Comparison of ENCODE assay signal across 8 cellular contexts in the genomic region with DNA sequence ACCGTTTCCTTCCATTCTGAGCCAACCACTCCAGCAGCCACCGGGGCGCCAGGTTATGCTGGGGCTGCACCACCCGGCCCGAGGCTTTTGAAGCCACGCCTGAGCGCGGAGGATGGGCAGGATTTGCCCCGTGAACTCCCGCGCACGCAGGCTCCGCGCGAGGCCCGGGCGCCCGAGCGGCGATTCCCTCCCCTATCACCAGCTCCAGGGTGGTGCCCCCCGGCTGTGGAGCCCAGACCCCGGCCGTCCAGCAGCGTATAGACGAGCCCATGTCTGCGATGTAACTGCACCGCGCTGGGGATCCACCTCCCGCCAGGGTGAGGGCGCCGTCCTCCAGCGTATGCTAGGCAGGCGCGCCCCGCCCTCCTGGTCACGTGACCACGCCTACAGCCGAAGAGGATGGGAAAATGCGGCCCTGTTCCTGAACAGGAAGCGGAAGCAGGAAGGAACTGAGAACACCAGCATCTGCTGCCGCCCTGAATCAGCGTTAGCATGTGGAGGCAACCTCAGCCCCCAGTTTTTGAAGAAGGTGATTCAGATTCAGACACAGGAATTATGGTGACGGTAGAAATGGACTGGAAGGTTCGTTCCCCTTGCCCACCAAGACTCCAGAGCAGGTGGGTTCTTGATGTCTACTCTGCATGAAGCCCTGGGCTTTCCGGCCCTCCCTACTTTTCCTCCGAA. TPM values are rescaled to one million over a fixed set of nuclear protein-coding genes. Genes with fewer than 3 reads are reported as not detected.
DNase-seq lines count a peak whose midpoint lies in the region; ATAC-seq and TF ChIP-seq lines count a peak whose summit lies in the region.

No MANE protein-coding gene starts in this region.

- peak in 1 of 2 donors; percentile 56 for TF ChIP-seq POLR2A in adrenal gland (IDR thresholded peaks at IDR 0.05)

- H3K4me1 ChIP-seq in adrenal gland (replicated peaks in 1 of 2) = peaks cover 0 to 7% of the 10 kb centered on the region in 2 donors
- H3K4me1 ChIP-seq in heart right ventricle = peaks cover 0 to 16% (median 9%) of the 10 kb centered on the region in 9 donors

- ATAC-seq in HG02623 (IDR thresholded peaks at IDR 0.05; ENCODE audit: unreplicated experiment) (peak; percentile 81), heart right ventricle (peak; percentile 95 to 98 (median 98))

- intact Hi-C loops in adrenal gland (cut with DNase I) = no loop called here
- intact Hi-C loops in heart right ventricle (cut with DNase I) = loop anchor here in 5 of 10 donors (1.0 to 10.0 kb wide), 10 partner anchors 46 to 364 kb away; partner anchors contain the start of genes DYRK1A (in 3 of the 5) and VPS26C (in 3 of the 5)

- WGBS in adrenal gland, 4 donors = 6 to 25% (median 11%) methylated on average over 9 to 46 of the region's 46 CpGs
- 6 to 7% methylated on average over 46 of the region's 46 CpGs for WGBS in heart right ventricle, 2 donors

- H3K4me3 ChIP-seq in adrenal gland = peak overlapping the region in 3 of 4 donors; percentile 59 to 79 (median 77)
- H3K4me3 ChIP-seq in heart right ventricle = peak overlapping the region; percentile 47 to 76 (median 64)

- DNase-seq in NCI-H1105 (lab: John Stamatoyannopoulos, UW) = peak; percentile 95
- peak; percentile 51 to 73 for DNase-seq in SW 1271 (lab: John Stamatoyannopoulos, UW)
- DNase-seq in adrenal gland = peak; percentile 92 to 97 (median 93)
- peak; percentile 95 for DNase-seq in heart right ventricle
- peak; percentile 35 for DNase-seq in progenitor cell of endocrine pancreas (ENCODE audit: low spot score, unreplicated experiment)
- DNase-seq in ureter (ENCODE audit: low spot score) = peak; percentile 95

- no peaks in the 10 kb centered on the region for H3K27me3 Mint-ChIP-seq in progenitor cell of endocrine pancreas

- no peaks in the 10 kb centered on the region for H3K9me3 ChIP-seq in adrenal gland (replicated peaks in 1 of 3)
- no peaks in the 10 kb centered on the region for H3K9me3 ChIP-seq in heart right ventricle

- H3K4me3 Mint-ChIP-seq in progenitor cell of endocrine pancreas (ENCODE audit: low read depth) = peak overlapping the region; percentile 67

- H3K27ac ChIP-seq in adrenal gland (peak overlapping the region in 4 of 5 donors; percentile 40 to 90 (median 72)), heart right ventricle (peak overlapping the region; percentile 76 to 91 (median 85))

- TF ChIP-seq CTCF in GM12872 (IDR thresholded peaks at IDR 0.05; ENCODE audit: insufficient read depth, low read depth, low read length) (0 out of 3 replicates have a peak, but pooled peaks have one; percentile 29), adrenal gland (IDR thresholded peaks at IDR 0.05) (peak in 2 of 6 experiments; percentile 3 to 8), heart right ventricle (IDR thresholded peaks at IDR 0.05) (peak in 7 of 9 donors; percentile 42 to 75 (median 66)), progenitor cell of endocrine pancreas (IDR thresholded peaks at IDR 0.05; ENCODE audit: unreplicated experiment) (no peak)

- H3K27me3 ChIP-seq in adrenal gland = no peaks in the 10 kb centered on the region
- no peaks in the 10 kb centered on the region for H3K27me3 ChIP-seq in heart right ventricle

- H3K36me3 Mint-ChIP-seq in progenitor cell of endocrine pancreas (ENCODE audit: insufficient read depth) = peaks cover 44% of the 10 kb centered on the region

- H3K4me1 Mint-ChIP-seq in progenitor cell of endocrine pancreas (ENCODE audit: low read depth) = no peaks in the 10 kb centered on the region

- H3K36me3 ChIP-seq in adrenal gland (replicated peaks in 1 of 2) (peaks cover 0 to 25% of the 10 kb centered on the region in 2 donors), heart right ventricle (peaks cover 0 to 35% (median 29%) of the 10 kb centered on the region in 9 donors)

- H3K27ac Mint-ChIP-seq in progenitor cell of endocrine pancreas = no peak overlapping the region

- no peaks in the 10 kb centered on the region for H3K9me3 Mint-ChIP-seq in progenitor cell of endocrine pancreas (ENCODE audit: low read depth)

RNA-seq across cellular contexts. Expression of gene VPS26C, which starts 46.0 kb away (rescaled TPM):
- 10 to 100 TPM; 52.5 to 94.8 (median 66.3) TPM for total RNA-seq in adrenal gland
- polyA plus RNA-seq in adrenal gland = 10 to 100 TPM; 14.3 to 50.6 (median 22.6) TPM
- 10 to 100 TPM; 37.6 to 57.5 (median 47.0) TPM for total RNA-seq in heart right ventricle
- 10 to 100 TPM; 22.3 to 27.6 TPM for polyA plus RNA-seq in heart right ventricle
- total RNA-seq in progenitor cell of endocrine pancreas = 38.7 and 42.3 TPM in 2 replicates
- 53.6 TPM for total RNA-seq in ureter

Comparison
In these comparisons a context has a peak if more than half of its experiments do, and no peak if none do; other contexts are left out.
1. Peak in every context shown above with its lines: DNase-seq, ATAC-seq, H3K4me3 ChIP-seq and H3K27ac ChIP-seq.
2. DNase-seq: peak in every context shown above with its lines; median percentile 95 in NCI-H1105; 95 in heart right ventricle; 95 in ureter; 93 in adrenal gland; 62 in SW 1271; 35 in progenitor cell of endocrine pancreas.